In genomic region chr9:34343605-34344004, GRCh38 we compare ENCODE assay signal across 22 cellular contexts. TPM values are rescaled to one million over a fixed set of nuclear protein-coding genes. Genes with fewer than 3 reads are reported as not detected.
DNase-seq lines count a peak whose midpoint lies in the region; ATAC-seq and TF ChIP-seq lines count a peak whose summit lies in the region.
"Had no signal": no experiment of that assay in that cellular context is flagged by ENCODE, and none has a peak within 500 bp of the region (broad histone marks: within the 10 kb centered on the region; RNA-seq: fewer than 3 reads in every experiment).

No MANE protein-coding gene starts in this region.

- POLR2A ChIA-PET in PC-3 (lab: Charles Lee; ENCODE audit: unreplicated experiment) = no interaction called here

- TF ChIP-seq EP300 in esophagus muscularis mucosa (IDR thresholded peaks at IDR 0.05) = no peak
- TF ChIP-seq EP300 in stomach (IDR thresholded peaks at IDR 0.05) = no peak

- intact Hi-C loops in esophagus muscularis mucosa (cut with DNase I) (no loop called here), stomach (cut with DNase I; ENCODE audit: low total_unique reads) (no loop called here), PC-3 (cut with micrococcal nuclease) (no loop called here)
- intact Hi-C loops in activated T-helper 1 cell treated with anti-CD3 and anti-CD28 coated beads, Interleukin-12 subunit alpha, Interleukin-12 subunit beta, Interleukin-2, Interleukin-4 antibody, amounts not matched to agents 30 ng/mL and 10 ng/mL and 1 ng/mL, durations not matched to agents 14 hours and 24 hours and 36 hours (cut with micrococcal nuclease) = no loop called here

- no peak overlapping the region for H3K27ac Mint-ChIP-seq in activated T-helper 1 cell treated with anti-CD3 and anti-CD28 coated beads, Interleukin-12 subunit alpha, Interleukin-12 subunit beta, Interleukin-2, Interleukin-4 antibody, amounts not matched to agents 30 ng/mL and 10 ng/mL and 1 ng/mL, durations not matched to agents 14 hours and 24 hours and 36 hours
- H3K27ac Mint-ChIP-seq: activated CD8-positive, alpha-beta T cell treated with anti-CD3 and anti-CD28 coated beads for 36 hours had no signal

- H3K27ac ChIP-seq in esophagus muscularis mucosa (replicated peaks in 1 of 4) = peak overlapping the region; percentile 58 to 80 (median 72)
- peak overlapping the region; percentile 61 to 73 for H3K27ac ChIP-seq in liver (ENCODE audit: low read depth in 1 of 2, low read length in 2 of 2)
- H3K27ac ChIP-seq in stomach = peak overlapping the region; percentile 79 to 89 (median 85)
- H3K27ac ChIP-seq in PC-3 (ENCODE audit: low read length) = no peak overlapping the region
- H3K27ac ChIP-seq: BLaER1, PC-9 had no signal

- no peak for TF ChIP-seq CTCF in esophagus muscularis mucosa (IDR thresholded peaks at IDR 0.05)
- TF ChIP-seq CTCF in liver (IDR thresholded peaks at IDR 0.05; ENCODE audit: low read depth, low read length, missing input control) = no peak
- TF ChIP-seq CTCF in stomach (IDR thresholded peaks at IDR 0.05) = no peak
- no peak for TF ChIP-seq CTCF in PC-3 (conservative IDR thresholded peaks at IDR 0.05; ENCODE audit: low read depth, low read length)

- H2AFZ ChIP-seq in PC-3 (ENCODE audit: low read length) = no peak overlapping the region
- H2AFZ ChIP-seq: PC-9 had no signal

- TF ChIP-seq RAD21 in liver (IDR thresholded peaks at IDR 0.05) = no peak

- H3K27me3 Mint-ChIP-seq in activated T-helper 1 cell treated with anti-CD3 and anti-CD28 coated beads, Interleukin-12 subunit alpha, Interleukin-12 subunit beta, Interleukin-2, Interleukin-4 antibody, amounts not matched to agents 30 ng/mL and 10 ng/mL and 1 ng/mL, durations not matched to agents 14 hours and 24 hours and 36 hours (ENCODE audit: insufficient read depth) = no peaks in the 10 kb centered on the region
- H3K27me3 Mint-ChIP-seq: activated CD8-positive, alpha-beta T cell treated with anti-CD3 and anti-CD28 coated beads for 36 hours had no signal

- no peak for DNase-seq in adipocyte (ENCODE audit: low read depth)
- DNase-seq in esophagus muscularis mucosa (ENCODE audit: extremely low spot score) = no peak
- no peak for DNase-seq in stomach
- no peak for DNase-seq in amniotic stem cell (lab: John Stamatoyannopoulos, UW)
- DNase-seq in activated T-helper 1 cell treated with anti-CD3 and anti-CD28 coated beads, Interleukin-12 subunit alpha, Interleukin-12 subunit beta, Interleukin-2, Interleukin-4 antibody, amounts not matched to agents 30 ng/mL and 10 ng/mL and 1 ng/mL, durations not matched to agents 14 hours and 24 hours and 36 hours (ENCODE audit: low spot score) = no peak
- no peak for DNase-seq in PC-3
- DNase-seq: activated CD8-positive, alpha-beta T cell treated with anti-CD3 and anti-CD28 coated beads for 36 hours; activated naive CD4-positive, alpha-beta T cell; activated T-cell treated with anti-CD3 and anti-CD28 coated beads, Interleukin-2, amount 50 U/mL, for 1 hour; Calu3; effector CD4-positive, alpha-beta T cell; NCI-H1092 treated with DMSO at 0.1 percent for 48 hours; NCI-H1930; NCI-H345; PC-9; stimulated activated CD4-positive, alpha-beta T cell treated with anti-CD3 and anti-CD28 coated beads, Interleukin-4, amount 100 ng/mL, for 1 hour; stimulated activated naive CD4-positive, alpha-beta T cell treated with Interleukin-2 at 50 U/mL for 16 hours had no signal

- H3K9me3 ChIP-seq in adipocyte (ENCODE audit: control insufficient read depth, low read length) = no peaks in the 10 kb centered on the region
- no peaks in the 10 kb centered on the region for H3K9me3 ChIP-seq in esophagus muscularis mucosa
- H3K9me3 ChIP-seq in liver (ENCODE audit: control insufficient read depth in 4 of 4, low read length in 3 of 4) = no peaks in the 10 kb centered on the region
- no peaks in the 10 kb centered on the region for H3K9me3 ChIP-seq in stomach
- no peaks in the 10 kb centered on the region for H3K9me3 ChIP-seq in PC-3 (ENCODE audit: low read length)
- H3K9me3 ChIP-seq: BLaER1 had no signal

- no peaks in the 10 kb centered on the region for H3K79me2 ChIP-seq in PC-3 (ENCODE audit: low read length)

- CTCF ChIA-PET in PC-3 (lab: Charles Lee) = no interaction called here

- TF ChIP-seq POLR2A in esophagus muscularis mucosa (IDR thresholded peaks at IDR 0.05; ENCODE audit: low read depth) (no peak), stomach (IDR thresholded peaks at IDR 0.05) (no peak)

- ATAC-seq in HG02884 (IDR thresholded peaks at IDR 0.05; ENCODE audit: unreplicated experiment) (no peak), PC-3 (no peak)
- ATAC-seq: activated CD4-positive, CD25-positive, alpha-beta regulatory T cell treated with anti-CD3 and anti-CD28 coated beads, Interleukin-2, amount 50 U/mL, for 24 hours; activated CD8-positive, alpha-beta T cell treated with anti-CD3 and anti-CD28 coated beads for 36 hours had no signal

- H3K36me3 Mint-ChIP-seq in activated T-helper 1 cell treated with anti-CD3 and anti-CD28 coated beads, Interleukin-12 subunit alpha, Interleukin-12 subunit beta, Interleukin-2, Interleukin-4 antibody, amounts not matched to agents 30 ng/mL and 10 ng/mL and 1 ng/mL, durations not matched to agents 14 hours and 24 hours and 36 hours (ENCODE audit: low read depth) = peaks cover 27% of the 10 kb centered on the region

- H3K4me1 Mint-ChIP-seq in activated T-helper 1 cell treated with anti-CD3 and anti-CD28 coated beads, Interleukin-12 subunit alpha, Interleukin-12 subunit beta, Interleukin-2, Interleukin-4 antibody, amounts not matched to agents 30 ng/mL and 10 ng/mL and 1 ng/mL, durations not matched to agents 14 hours and 24 hours and 36 hours (ENCODE audit: low read depth) = no peaks in the 10 kb centered on the region

- no peak overlapping the region for H3K4me2 ChIP-seq in PC-3 (ENCODE audit: low read length)
- H3K4me2 ChIP-seq: BLaER1, PC-9 had no signal

- no peaks in the 10 kb centered on the region for H3K9me2 ChIP-seq in PC-3 (replicated peaks; ENCODE audit: low read length)

- 67% methylated on average over 1 of the region's 1 CpG for WGBS in esophagus muscularis mucosa
- 38% methylated on average over 1 of the region's 1 CpG for WGBS in liver
- WGBS in stomach, 5 donors = 32 to 60% (median 43%) methylated on average over 1 of the region's 1 CpG

- H3K4me3 Mint-ChIP-seq in activated T-helper 1 cell treated with anti-CD3 and anti-CD28 coated beads, Interleukin-12 subunit alpha, Interleukin-12 subunit beta, Interleukin-2, Interleukin-4 antibody, amounts not matched to agents 30 ng/mL and 10 ng/mL and 1 ng/mL, durations not matched to agents 14 hours and 24 hours and 36 hours = no peak overlapping the region
- H3K4me3 Mint-ChIP-seq: activated CD8-positive, alpha-beta T cell treated with anti-CD3 and anti-CD28 coated beads for 36 hours; nephron had no signal

- H3K4me1 ChIP-seq in adipocyte (ENCODE audit: control insufficient read depth, insufficient read depth, low read length) = peaks cover 52% of the 10 kb centered on the region
- peaks cover 13 to 66% (median 65%) of the 10 kb centered on the region in 4 donors for H3K4me1 ChIP-seq in esophagus muscularis mucosa
- peaks cover 22 to 68% (median 62%) of the 10 kb centered on the region in 4 donors for H3K4me1 ChIP-seq in liver (ENCODE audit: control insufficient read depth in 4 of 4, insufficient read depth in 4 of 4, low read length in 3 of 4)
- H3K4me1 ChIP-seq in stomach = peaks cover 43 to 88% (median 61%) of the 10 kb centered on the region in 4 donors
- no peaks in the 10 kb centered on the region for H3K4me1 ChIP-seq in PC-3 (ENCODE audit: insufficient read depth, low read length)
- H3K4me1 ChIP-seq: BLaER1 had no signal

- peak overlapping the region; percentile 80 for H3K9ac ChIP-seq in adipocyte (ENCODE audit: low read length)
- H3K9ac ChIP-seq in liver (ENCODE audit: low read depth in 1 of 2, low read length in 2 of 2) = no peak overlapping the region
- no peak overlapping the region for H3K9ac ChIP-seq in PC-3 (ENCODE audit: low read length)
- H3K9ac ChIP-seq: BLaER1 had no signal

- H3K36me3 ChIP-seq in adipocyte (ENCODE audit: control insufficient read depth, insufficient read depth, low read length, severe bottlenecking) (peaks cover 16% of the 10 kb centered on the region), esophagus muscularis mucosa (peaks cover 6 to 54% (median 30%) of the 10 kb centered on the region in 4 donors), liver (ENCODE audit: control insufficient read depth in 4 of 4, insufficient read depth in 3 of 4, low read depth in 1 of 4, low read length in 3 of 4) (peaks cover 0 to 4% (median 0%) of the 10 kb centered on the region in 4 donors), stomach (peaks cover 0 to 50% (median 40%) of the 10 kb centered on the region in 4 donors), PC-3 (ENCODE audit: low read depth, low read length) (no peaks in the 10 kb centered on the region; the same call in 1 of the 2 replicates)

- no TSS peak for BruUV-seq in PC-3 (replicated peaks; lab: Mats Ljungman, UMichigan)

- no peaks in the 10 kb centered on the region for H3K27me3 ChIP-seq in adipocyte (replicated peaks; ENCODE audit: control insufficient read depth, insufficient read depth, low read length)
- H3K27me3 ChIP-seq in esophagus muscularis mucosa = no peaks in the 10 kb centered on the region
- no peaks in the 10 kb centered on the region for H3K27me3 ChIP-seq in liver (ENCODE audit: control insufficient read depth in 4 of 4, insufficient read depth in 4 of 4, low read length in 3 of 4)
- H3K27me3 ChIP-seq in stomach = no peaks in the 10 kb centered on the region
- H3K27me3 ChIP-seq in PC-3 (ENCODE audit: low read length) = no peaks in the 10 kb centered on the region
- H3K27me3 ChIP-seq: BLaER1 had no signal

- H3K4me3 ChIP-seq in adipocyte (ENCODE audit: low read length) (peak overlapping the region; percentile 67), esophagus muscularis mucosa (no peak overlapping the region), liver (ENCODE audit: low read depth in 1 of 3, low read length in 3 of 3) (no peak overlapping the region), stomach (no peak overlapping the region), PC-3 (ENCODE audit: low read length) (no peak overlapping the region)
- H3K4me3 ChIP-seq: BLaER1, PC-9 had no signal

- H3K9me3 Mint-ChIP-seq in activated T-helper 1 cell treated with anti-CD3 and anti-CD28 coated beads, Interleukin-12 subunit alpha, Interleukin-12 subunit beta, Interleukin-2, Interleukin-4 antibody, amounts not matched to agents 30 ng/mL and 10 ng/mL and 1 ng/mL, durations not matched to agents 14 hours and 24 hours and 36 hours = no peaks in the 10 kb centered on the region
- H3K9me3 Mint-ChIP-seq: activated CD8-positive, alpha-beta T cell treated with anti-CD3 and anti-CD28 coated beads for 36 hours; nephron had no signal

- no peaks in the 10 kb centered on the region for H3F3A ChIP-seq in PC-3 (ENCODE audit: low read length, unreplicated experiment)

- no peaks in the 10 kb centered on the region for H4K20me1 ChIP-seq in PC-3 (ENCODE audit: low read length)
- H4K20me1 ChIP-seq: BLaER1 had no signal

RNA-seq across cellular contexts. Expression of gene NUDT2, which starts 14.2 kb away (rescaled TPM):
- total RNA-seq in esophagus muscularis mucosa (10 to 100 TPM; 15.0 to 45.3 (median 23.0) TPM), liver (10 to 100 TPM in 1 of 2 donors, 1 to 10 TPM in 1; 9.2 to 10.6 TPM), stomach (10 to 100 TPM in 3 of 5 donors, 1 to 10 TPM in 1, under 1 TPM in 1; 0.87 to 46.9 (median 17.0) TPM), PC-3 (2014; rRNA removed) (34.4 and 34.6 TPM in 2 replicates)
- polyA plus RNA-seq in liver (10 to 100 TPM; 20.7 to 23.5 TPM), stomach (10 to 100 TPM; 22.2 to 73.2 (median 34.5) TPM)
- 31.0 TPM in 2 replicates for total RNA-seq in activated T-helper 1 cell treated with anti-CD3 and anti-CD28 coated beads, Interleukin-12 subunit alpha, Interleukin-12 subunit beta, Interleukin-2, Interleukin-4 antibody, amounts not matched to agents 30 ng/mL and 10 ng/mL and 1 ng/mL, durations not matched to agents 14 hours and 24 hours and 36 hours

RNA-seq across cellular contexts. Expression of gene KIF24, which starts 14.5 kb away (rescaled TPM):
- total RNA-seq in esophagus muscularis mucosa = 1 to 10 TPM in 1 of 4 donors, under 1 TPM in 3; 0.42 to 1.5 (median 0.62) TPM
- 1 to 10 TPM in 1 of 2 donors, under 1 TPM in 1; 0.17 to 4.1 TPM for total RNA-seq in liver
- polyA plus RNA-seq in liver = under 1 TPM; 0.13 to 0.24 TPM
- 1 to 10 TPM in 4 of 5 donors, under 1 TPM in 1; 0.29 to 5.8 (median 3.2) TPM for total RNA-seq in stomach
- polyA plus RNA-seq in stomach = under 1 TPM; 0.37 to 0.90 (median 0.46) TPM
- 5.8 and 6.1 TPM in 2 replicates for total RNA-seq in activated T-helper 1 cell treated with anti-CD3 and anti-CD28 coated beads, Interleukin-12 subunit alpha, Interleukin-12 subunit beta, Interleukin-2, Interleukin-4 antibody, amounts not matched to agents 30 ng/mL and 10 ng/mL and 1 ng/mL, durations not matched to agents 14 hours and 24 hours and 36 hours
- total RNA-seq in PC-3 (2014; rRNA removed) = 4.7 and 5.0 TPM in 2 replicates

RNA-seq across cellular contexts. Expression of gene MYORG, which starts 33.1 kb away (rescaled TPM):
- total RNA-seq in esophagus muscularis mucosa (10 to 100 TPM in 2 of 4 donors, 1 to 10 TPM in 2; 7.8 to 27.2 (median 15.4) TPM), liver (10 to 100 TPM; 19.0 to 26.6 TPM), stomach (10 to 100 TPM in 4 of 5 donors, 1 to 10 TPM in 1; 9.5 to 31.3 (median 19.6) TPM), PC-3 (2014; rRNA removed) (3.4 and 4.7 TPM in 2 replicates)
- polyA plus RNA-seq in liver (10 to 100 TPM; 11.4 to 19.5 TPM), stomach (1 to 10 TPM in 2 of 3 donors, under 1 TPM in 1; 0.76 to 9.0 (median 3.9) TPM)
- total RNA-seq in activated T-helper 1 cell treated with anti-CD3 and anti-CD28 coated beads, Interleukin-12 subunit alpha, Interleukin-12 subunit beta, Interleukin-2, Interleukin-4 antibody, amounts not matched to agents 30 ng/mL and 10 ng/mL and 1 ng/mL, durations not matched to agents 14 hours and 24 hours and 36 hours = 1.0 and 1.9 TPM in 2 replicates
